Comparison of ENCODE assay signal across 28 cellular contexts in the genomic region with DNA sequence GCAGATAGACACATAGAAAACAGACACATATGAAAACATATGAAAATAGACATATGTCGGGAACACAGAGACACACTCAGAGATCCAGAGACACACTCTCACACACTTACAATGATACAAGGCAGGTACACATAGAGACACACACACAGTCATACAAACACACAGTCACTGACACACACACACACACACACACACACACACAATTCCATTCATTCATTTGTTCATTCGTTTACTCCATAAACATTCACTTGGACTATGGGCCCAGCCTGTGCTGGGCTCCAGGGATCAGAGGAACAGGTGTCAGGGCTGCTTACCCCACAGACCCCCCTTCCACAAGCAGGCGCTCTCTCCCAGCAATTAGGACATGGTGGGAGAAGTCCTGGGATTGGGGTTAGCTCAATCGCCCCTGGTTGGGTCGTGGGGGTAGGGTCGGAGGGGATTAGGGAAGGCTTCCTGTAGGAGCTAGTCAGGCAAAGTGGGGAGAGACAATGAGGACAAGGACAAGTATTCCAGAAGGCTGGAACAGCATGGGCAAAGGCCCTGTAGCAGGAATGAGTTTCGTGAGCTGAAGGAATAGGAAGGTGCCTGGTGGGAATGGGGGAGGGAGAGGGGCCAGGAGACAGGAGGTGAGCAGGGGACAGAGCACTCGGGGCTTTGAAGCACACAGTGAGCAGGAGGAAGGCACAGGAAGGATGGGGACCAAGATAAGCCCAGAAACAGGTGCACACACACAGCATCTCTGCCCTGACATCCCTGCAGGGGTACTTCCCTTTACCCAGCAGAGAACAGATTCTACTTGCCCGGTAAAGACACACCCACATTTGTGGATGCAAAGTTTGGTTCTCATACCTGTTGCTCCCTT. TPM values are rescaled to one million over a fixed set of nuclear protein-coding genes. Genes with fewer than 3 reads are reported as not detected.
DNase-seq lines count a peak whose midpoint lies in the region; ATAC-seq, FAIRE-seq and TF ChIP-seq lines count a peak whose summit lies in the region.
"Had no signal": no experiment of that assay in that cellular context is flagged by ENCODE, and none has a peak within 500 bp of the region (broad histone marks: within the 10 kb centered on the region; RNA-seq: fewer than 3 reads in every experiment).

No MANE protein-coding gene starts in this region.

- POLR2A ChIA-PET in SK-N-SH (lab: Yijun Ruan, JAX) = no interaction called here

- H3K4me1 ChIP-seq in SK-N-SH (ENCODE audit: control insufficient read depth in 1 of 2, insufficient read depth in 2 of 2, low read depth in 1 of 2, low read length in 1 of 2) (peaks cover 0 to 2% of the 10 kb centered on the region in 2 experiments; a peak in 1 of 4 replicates), osteoblast (ENCODE audit: insufficient read depth, low read length) (no peaks in the 10 kb centered on the region)
- H3K4me1 ChIP-seq: Caco-2, esophagus muscularis mucosa, gastrocnemius medialis, psoas muscle, tibial nerve had no signal

- H3K4me3 ChIP-seq in SK-N-SH (ENCODE audit: low read depth in 2 of 2, low read length in 1 of 2) = no peak overlapping the region
- no peak overlapping the region for H3K4me3 ChIP-seq in osteoblast (ENCODE audit: insufficient read depth, low read length)
- H3K4me3 ChIP-seq: body of pancreas, coronary artery, esophagus muscularis mucosa, gastrocnemius medialis, psoas muscle, tibial nerve had no signal

- H2AFZ ChIP-seq in SK-N-SH (ENCODE audit: low read depth) = no peak overlapping the region
- H2AFZ ChIP-seq in osteoblast (ENCODE audit: low read length) = no peak overlapping the region

- H3K4me2 ChIP-seq in SK-N-SH = no peak overlapping the region
- H3K4me2 ChIP-seq in osteoblast (ENCODE audit: insufficient read depth, low read length) = no peak overlapping the region

- H3K27ac Mint-ChIP-seq in T-helper 17 cell = no peak overlapping the region

- H3K27ac ChIP-seq in SK-N-SH (ENCODE audit: low read depth in 2 of 2, low read length in 1 of 2) = no peak overlapping the region
- no peak overlapping the region for H3K27ac ChIP-seq in osteoblast (ENCODE audit: low read depth, low read length)
- no peak overlapping the region for H3K27ac ChIP-seq in caudate nucleus (ENCODE audit: low read depth, low read length)
- H3K27ac ChIP-seq: body of pancreas, coronary artery, esophagus muscularis mucosa, gastrocnemius medialis, psoas muscle had no signal

- H3K27me3 Mint-ChIP-seq in T-helper 17 cell = no peaks in the 10 kb centered on the region

- H3K9ac ChIP-seq in SK-N-SH = no peak overlapping the region

- no peaks in the 10 kb centered on the region for H3F3A ChIP-seq in SK-N-SH (replicated peaks; ENCODE audit: insufficient read depth)

- no peaks in the 10 kb centered on the region for H4K20me1 ChIP-seq in SK-N-SH (ENCODE audit: insufficient read depth)
- no peaks in the 10 kb centered on the region for H4K20me1 ChIP-seq in osteoblast (ENCODE audit: insufficient read depth, low read length)

- DNase-seq in SK-N-SH (peak; percentile 19), GM12891 (ENCODE audit: insufficient read length, low spot score) (no peak), T-helper 17 cell (no peak), osteoblast (ENCODE audit: insufficient read length, low spot score, missing footprints) (peak; percentile 64), NOMO-1 (lab: John Stamatoyannopoulos, UW; ENCODE audit: unreplicated experiment in 2 of 2) (no peak), caudate nucleus (lab: John Stamatoyannopoulos, UW) (no peak)
- DNase-seq: activated CD4-positive, alpha-beta T cell treated with anti-CD3 and anti-CD28 coated beads for 4 hours; activated effector memory CD4-positive, alpha-beta T cell treated with anti-CD3 and anti-CD28 coated beads, Interleukin-2, amount 50 U/mL, for 16 hours; AML-193; body of pancreas; Caco-2; EL; gastrocnemius medialis; islet precursor cell; NCI-H2107; NCI-H446 treated with DMSO at 0.1 percent for 48 hours; psoas muscle; stimulated activated CD4-positive, alpha-beta T cell treated with anti-CD3 and anti-CD28 coated beads, Interleukin-2, amount 100 ng/mL, for 24 hours; stimulated activated naive CD4-positive, alpha-beta T cell treated with Interleukin-2 at 50 U/mL for 16 hours had no signal

- no peak for TF ChIP-seq POLR2A in GM12891 (IDR thresholded peaks at IDR 0.05; ENCODE audit: low read depth, low read length)

- H3K4me3 Mint-ChIP-seq in T-helper 17 cell = no peak overlapping the region

- H3K4me1 Mint-ChIP-seq in T-helper 17 cell = peaks cover 10% of the 10 kb centered on the region

- TF ChIP-seq EP300 in SK-N-SH (IDR thresholded peaks at IDR 0.05; ENCODE audit: borderline replicate concordance in 1 of 2, low read depth in 1 of 2, low read length in 1 of 2) = no peak

- H3K9me3 ChIP-seq in SK-N-SH (no peaks in the 10 kb centered on the region), T-helper 17 cell (ENCODE audit: control insufficient read depth, low read length, poor library complexity, severe bottlenecking) (no peaks in the 10 kb centered on the region), osteoblast (ENCODE audit: low read depth, low read length) (no peaks in the 10 kb centered on the region)
- H3K9me3 ChIP-seq: body of pancreas, Caco-2, esophagus muscularis mucosa, gastrocnemius medialis, psoas muscle had no signal

- H3K79me2 ChIP-seq in SK-N-SH (ENCODE audit: insufficient read depth) (no peaks in the 10 kb centered on the region), osteoblast (ENCODE audit: insufficient read depth, low read length) (no peaks in the 10 kb centered on the region)

- WGBS in SK-N-SH (ENCODE audit: low lambda C conversion rate) = 59% methylated on average over 9 of the region's 9 CpGs

- H3K36me3 Mint-ChIP-seq in T-helper 17 cell (ENCODE audit: low read depth) = peaks cover 2% of the 10 kb centered on the region

- H3K36me3 ChIP-seq in SK-N-SH (replicated peaks in 1 of 2; ENCODE audit: control insufficient read depth in 1 of 2, insufficient read depth in 2 of 2, low read length in 1 of 2) (no peaks in the 10 kb centered on the region), osteoblast (ENCODE audit: insufficient read depth, low read length) (no peaks in the 10 kb centered on the region)
- H3K36me3 ChIP-seq: esophagus muscularis mucosa, gastrocnemius medialis, tibial nerve had no signal

- ATAC-seq in SK-N-SH treated with all-trans-retinoic acid at 6 μM for 48 hours (no peak), T-helper 17 cell (peak; percentile 25), HG02885 (IDR thresholded peaks at IDR 0.05; ENCODE audit: poor library complexity, unreplicated experiment) (no peak)
- ATAC-seq: body of pancreas, gastrocnemius medialis, psoas muscle had no signal

- no peak for TF ChIP-seq RAD21 in SK-N-SH (IDR thresholded peaks at IDR 0.05; ENCODE audit: low read length)

- no peaks in the 10 kb centered on the region for H3K9me2 ChIP-seq in SK-N-SH

- TF ChIP-seq CTCF in SK-N-SH (IDR thresholded peaks at IDR 0.05) (no peak), osteoblast (IDR thresholded peaks at IDR 0.05; ENCODE audit: extremely low read depth, low read depth, low read length) (no peak)

- H3K27me3 ChIP-seq in SK-N-SH (ENCODE audit: insufficient read depth) = no peaks in the 10 kb centered on the region
- H3K27me3 ChIP-seq in osteoblast (ENCODE audit: insufficient read depth, low read length) = no peaks in the 10 kb centered on the region
- H3K27me3 ChIP-seq: body of pancreas, gastrocnemius medialis had no signal

- CTCF ChIA-PET in SK-N-SH (lab: Yijun Ruan, JAX) = interaction anchor here (1.2 to 2.8 kb wide), 2 partner anchors 24 to 45 kb away, joined by 6 to 13 read pairs; no protein-coding TSS in a partner anchor

- peak; percentile 61 for FAIRE-seq in GM12891 (lab: Jason Lieb, UNC)

TF ChIP-seq in SK-N-SH, 30 proteins besides CTCF, POLR2A, EP300 and RAD21 (continues in another document):
- TF ChIP-seq MEF2A (IDR thresholded peaks at IDR 0.05; ENCODE audit: borderline replicate concordance, low read depth) (no peak), FOXM1 (IDR thresholded peaks at IDR 0.05; ENCODE audit: low read depth) (no peak), GATA2 (CRISPR knock-in tag; IDR thresholded peaks at IDR 0.05) (no peak), FOSL2 (IDR thresholded peaks at IDR 0.05; ENCODE audit: borderline replicate concordance, low read depth) (no peak), FOXJ3 (CRISPR knock-in tag; IDR thresholded peaks at IDR 0.05) (no peak)

TF ChIP-seq in SK-N-SH treated with all-trans-retinoic acid at 6 μM for 48 hours, 23 proteins besides CTCF, POLR2A, EP300 and RAD21:
- TF ChIP-seq CSDC2 (CRISPR knock-in tag; IDR thresholded peaks at IDR 0.05) = no peak
- TF ChIP-seq ZNF70 (CRISPR knock-in tag; IDR thresholded peaks at IDR 0.05) = no peak
- TF ChIP-seq RARB (CRISPR knock-in tag; IDR thresholded peaks at IDR 0.05) = no peak
- TF ChIP-seq ARNTL (CRISPR knock-in tag; IDR thresholded peaks at IDR 0.05; ENCODE audit: borderline replicate concordance, low read depth) = no peak
- TF ChIP-seq BACH2 (CRISPR knock-in tag; IDR thresholded peaks at IDR 0.05; ENCODE audit: borderline replicate concordance) = no peak

TF ChIP-seq in GM12891, 5 proteins besides CTCF, POLR2A, EP300 and RAD21 (continues in another document):
- TF ChIP-seq PAX5 (IDR thresholded peaks at IDR 0.05; ENCODE audit: insufficient read depth, low read length, severe bottlenecking) (no peak), TAF1 (IDR thresholded peaks at IDR 0.05; ENCODE audit: low read depth, low read length) (no peak), SPI1 (IDR thresholded peaks at IDR 0.05; ENCODE audit: low read depth, low read length) (no peak), POU2F2 (IDR thresholded peaks at IDR 0.05; ENCODE audit: low read depth, low read length) (no peak)

RNA-seq across cellular contexts. Expression of a gene that starts 6.5 kb away (rescaled TPM):
- polyA plus RNA-seq in SK-N-SH (2012; rRNA removed) = not detected in 2 replicates
- polyA plus RNA-seq in SK-N-SH (2012; cell fraction: cytosol; rRNA removed) = not detected in 2 replicates
- 0.04 TPM in 1 of 2 replicates, not detected in the other for polyA plus RNA-seq in SK-N-SH (2012; cell fraction: nucleus; rRNA removed)
- 0.73 TPM for polyA plus RNA-seq in GM12891 (2012; ENCODE audit: low read depth, missing spikeins)
- total RNA-seq in T-helper 17 cell (under 1 TPM; 0.15 to 0.89 TPM), osteoblast (not detected in 2 replicates)
- total RNA-seq: A172, Caco-2, gastrocnemius medialis, Right ventricle myocardium superior, skeletal muscle tissue had no signal
- polyA plus RNA-seq: psoas muscle had no signal

RNA-seq across cellular contexts. Expression of a gene that starts 20.5 kb away (rescaled TPM):
- polyA plus RNA-seq in SK-N-SH (2012; rRNA removed) = not detected in 2 replicates
- not detected in 2 replicates for polyA plus RNA-seq in SK-N-SH (2012; cell fraction: cytosol; rRNA removed)
- 0.05 and 0.14 TPM in 2 replicates for polyA plus RNA-seq in SK-N-SH (2012; cell fraction: nucleus; rRNA removed)
- polyA plus RNA-seq in GM12891 (2012; ENCODE audit: low read depth, missing spikeins) = 0.54 TPM
- total RNA-seq in T-helper 17 cell (not detected), osteoblast (not detected in 2 replicates)
- total RNA-seq: esophagus muscularis mucosa, gastrocnemius medialis, mucosa of gallbladder, psoas muscle, Right ventricle myocardium superior, skeletal muscle tissue, tibial nerve had no signal

RNA-seq across cellular contexts. Expression of a gene that starts 56.2 kb away (rescaled TPM):
- polyA plus RNA-seq in SK-N-SH (2012; rRNA removed) = 56.5 and 69.9 TPM in 2 replicates
- 43.6 and 43.8 TPM in 2 replicates for polyA plus RNA-seq in SK-N-SH (2012; cell fraction: cytosol; rRNA removed)
- 113 and 236 TPM in 2 replicates for polyA plus RNA-seq in SK-N-SH (2012; cell fraction: nucleus; rRNA removed)
- 48.2 TPM for polyA plus RNA-seq in GM12891 (2012; ENCODE audit: low read depth, missing spikeins)
- total RNA-seq in T-helper 17 cell (10 to 100 TPM; 75.9 to 92.5 TPM), osteoblast (40.2 and 49.5 TPM in 2 replicates)

RNA-seq across cellular contexts. Expression of a gene that starts 56.5 kb away (rescaled TPM):
- polyA plus RNA-seq in SK-N-SH (2012; rRNA removed) = 18.7 and 21.1 TPM in 2 replicates
- 12.7 and 19.1 TPM in 2 replicates for polyA plus RNA-seq in SK-N-SH (2012; cell fraction: cytosol; rRNA removed)
- polyA plus RNA-seq in SK-N-SH (2012; cell fraction: nucleus; rRNA removed) = 13.0 and 15.6 TPM in 2 replicates
- 15.9 TPM for polyA plus RNA-seq in GM12891 (2012; ENCODE audit: low read depth, missing spikeins)
- total RNA-seq in T-helper 17 cell (1 to 10 TPM; 5.1 to 8.6 TPM), osteoblast (20.0 and 22.4 TPM in 2 replicates)

Comparison
In these comparisons a context has a peak if more than half of its experiments do, and no peak if none do; other contexts are left out.
1. DNase-seq: peak in SK-N-SH (single experiment) and osteoblast (single experiment); none in GM12891 (single experiment), T-helper 17 cell (0 of 3), NOMO-1 (0 of 2) and caudate nucleus (0 of 61).